ENCODE assay signal across 9 cellular contexts in the genomic region with DNA sequence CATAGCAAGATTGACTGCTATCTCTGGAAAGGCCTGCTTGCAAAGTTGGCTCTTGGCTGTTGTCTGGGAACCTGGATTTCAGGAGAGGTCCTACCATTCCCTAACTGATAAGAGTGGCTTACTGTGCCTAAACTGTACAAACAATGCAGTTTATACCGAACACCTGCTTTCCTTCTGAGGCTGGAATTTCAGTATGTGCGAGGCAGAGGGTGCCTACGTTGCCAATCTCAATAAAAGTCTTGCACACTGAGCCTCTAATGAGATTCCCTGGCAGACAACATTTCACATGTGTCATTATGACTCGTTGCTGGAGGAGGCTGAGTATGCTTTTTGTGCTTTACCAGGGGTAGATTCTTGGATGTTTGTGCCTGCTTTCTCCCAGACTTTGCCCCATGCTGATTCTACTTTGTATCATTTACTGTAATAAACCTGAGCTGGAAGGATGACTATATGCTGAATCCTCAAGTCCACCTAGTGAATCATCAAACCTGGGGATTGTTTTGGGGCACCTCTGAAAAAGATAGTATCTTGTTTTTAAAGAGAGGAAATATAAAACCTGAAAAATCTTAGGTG. TPM values are rescaled to one million over a fixed set of nuclear protein-coding genes. Genes with fewer than 3 reads are reported as not detected.
DNase-seq lines count a peak whose midpoint lies in the region; ATAC-seq and TF ChIP-seq lines count a peak whose summit lies in the region.
"Had no signal": no experiment of that assay in that cellular context is flagged by ENCODE, and none has a peak within 500 bp of the region (broad histone marks: within the 10 kb centered on the region; RNA-seq: fewer than 3 reads in every experiment).

No MANE protein-coding gene starts in this region.

- no peaks in the 10 kb centered on the region for H4K20me1 ChIP-seq in PC-9 (ENCODE audit: insufficient read depth)

- ATAC-seq in activated naive CD4-positive, alpha-beta T cell treated with anti-CD3 and anti-CD28 coated beads, Interleukin-2, amount 50 U/mL, for 72 hours = peak; percentile 61 to 62
- ATAC-seq in HG02610 (IDR thresholded peaks at IDR 0.05; ENCODE audit: unreplicated experiment) (no peak), lower lobe of right lung (no peak)

- TF ChIP-seq CTCF in PC-9 (conservative IDR thresholded peaks at IDR 0.05) (no peak), epithelial cell of proximal tubule (conservative IDR thresholded peaks at IDR 0.05; ENCODE audit: low read depth, low read length) (no peak), lower lobe of right lung (IDR thresholded peaks at IDR 0.05) (no peak)

- peaks cover 54% of the 10 kb centered on the region for H3K4me1 ChIP-seq in PC-9 (replicated peaks; ENCODE audit: insufficient read depth)
- no peaks in the 10 kb centered on the region for H3K4me1 ChIP-seq in lower lobe of right lung

- peaks cover 20% of the 10 kb centered on the region for H3F3A ChIP-seq in PC-9 (ENCODE audit: insufficient read depth, low read depth)

- H3K27me3 ChIP-seq in PC-9 (ENCODE audit: insufficient read depth, low read depth) (no peaks in the 10 kb centered on the region), lower lobe of right lung (ENCODE audit: low read depth) (no peaks in the 10 kb centered on the region)

- peak overlapping the region; percentile 60; the same call in 1 of the 2 replicates for H2AFZ ChIP-seq in PC-9

- H3K79me2 ChIP-seq in PC-9 (ENCODE audit: low read depth) = no peaks in the 10 kb centered on the region

- no peak for DNase-seq in activated naive CD4-positive, alpha-beta T cell treated with anti-CD3 and anti-CD28 coated beads, Interleukin-2, amount 50 U/mL, for 72 hours (ENCODE audit: low spot score in 2 of 2)
- no peak for DNase-seq in activated naive CD4-positive, alpha-beta T cell treated with anti-CD3 and anti-CD28 coated beads, Interleukin-2, amount 50 U/mL, for 16 hours
- DNase-seq in PC-9 = peak; percentile 58 to 82
- DNase-seq in epithelial cell of proximal tubule (ENCODE audit: low read depth) = peak; percentile 78
- DNase-seq in stromal cell of bone marrow (ENCODE audit: low read depth) = peak; percentile 41
- DNase-seq in lower lobe of right lung = no peak
- DNase-seq in activated CD4-positive, CD25-positive, alpha-beta regulatory T cell (lab: John Stamatoyannopoulos, UW) = no peak

- H3K9me2 ChIP-seq in PC-9 (ENCODE audit: insufficient read depth) = no peaks in the 10 kb centered on the region

- H3K27ac ChIP-seq in PC-9 = peak overlapping the region; percentile 88
- no peak overlapping the region for H3K27ac ChIP-seq in lower lobe of right lung
- H3K27ac ChIP-seq: C4-2B had no signal

- H3K9me3 Mint-ChIP-seq in activated naive CD4-positive, alpha-beta T cell treated with anti-CD3 and anti-CD28 coated beads, Interleukin-2, amount 50 U/mL, for 72 hours = no peaks in the 10 kb centered on the region

- POLR2A ChIA-PET in PC-9 (lab: Charles Lee; ENCODE audit: unreplicated experiment) = interaction anchor here (0.5 to 0.7 kb wide), 3 partner anchors 234 to 936 kb away, joined by 3 to 9 read pairs (median 4); no protein-coding TSS in a partner anchor

- H3K4me3 ChIP-seq in PC-9 (no peak overlapping the region), epithelial cell of proximal tubule (ENCODE audit: low read depth, low read length) (no peak overlapping the region), lower lobe of right lung (no peak overlapping the region)

- CTCF ChIA-PET in PC-9 (lab: Charles Lee) = no interaction called here

- peak overlapping the region; percentile 61 for H3K4me2 ChIP-seq in PC-9

- BruUV-seq in PC-9 (replicated peaks; lab: Mats Ljungman, UMichigan) = no TSS peak

- H3K9me3 ChIP-seq in PC-9 (ENCODE audit: insufficient read depth, low read depth) (no peaks in the 10 kb centered on the region), lower lobe of right lung (no peaks in the 10 kb centered on the region)

- H3K36me3 Mint-ChIP-seq in activated naive CD4-positive, alpha-beta T cell treated with anti-CD3 and anti-CD28 coated beads, Interleukin-2, amount 50 U/mL, for 72 hours = peaks cover 0 to 4% of the 10 kb centered on the region in 2 donors

- intact Hi-C loops in PC-9 (cut with micrococcal nuclease; ENCODE audit: unreplicated experiment) = loop anchor here (1.0 to 5.0 kb wide), 3 partner anchors 66 to 224 kb away; a partner anchor contains a TSS
- intact Hi-C loops in lower lobe of right lung (cut with DNase I) = no loop called here

- H3K36me3 ChIP-seq in PC-9 (ENCODE audit: low read depth) (no peaks in the 10 kb centered on the region), lower lobe of right lung (peaks cover 83% of the 10 kb centered on the region)

- H3K27ac Mint-ChIP-seq in activated naive CD4-positive, alpha-beta T cell treated with anti-CD3 and anti-CD28 coated beads, Interleukin-2, amount 50 U/mL, for 72 hours = no peak overlapping the region

RNA-seq across cellular contexts. Expression of a gene that starts 58.9 kb away (rescaled TPM):
- total RNA-seq in activated naive CD4-positive, alpha-beta T cell treated with anti-CD3 and anti-CD28 coated beads, Interleukin-2, amount 50 U/mL, for 72 hours = under 1 TPM; 0.70 to 0.75 TPM
- 15.5 and 16.3 TPM in 2 replicates for total RNA-seq in PC-9 (2021)
- total RNA-seq in epithelial cell of proximal tubule = 0.12 and 0.43 TPM in 2 replicates
- not detected for total RNA-seq in lower lobe of right lung

Comparison
In these comparisons a context has a peak if more than half of its experiments do, and no peak if none do; other contexts are left out.
1. ATAC-seq: peak in activated naive CD4-positive, alpha-beta T cell treated with anti-CD3 and anti-CD28 coated beads, Interleukin-2, amount 50 U/mL, for 72 hours (2 of 2); none in HG02610 (single experiment) and lower lobe of right lung (0 of 2).
2. DNase-seq: peak in PC-9 (2 of 2), epithelial cell of proximal tubule (single experiment) and stromal cell of bone marrow (single experiment); none in activated naive CD4-positive, alpha-beta T cell treated with anti-CD3 and anti-CD28 coated beads, Interleukin-2, amount 50 U/mL, for 72 hours (0 of 2), activated naive CD4-positive, alpha-beta T cell treated with anti-CD3 and anti-CD28 coated beads, Interleukin-2, amount 50 U/mL, for 16 hours (single experiment), lower lobe of right lung (single experiment) and activated CD4-positive, CD25-positive, alpha-beta regulatory T cell (0 of 4).